ENCODE assay signal across 14 cellular contexts in the genomic region with DNA sequence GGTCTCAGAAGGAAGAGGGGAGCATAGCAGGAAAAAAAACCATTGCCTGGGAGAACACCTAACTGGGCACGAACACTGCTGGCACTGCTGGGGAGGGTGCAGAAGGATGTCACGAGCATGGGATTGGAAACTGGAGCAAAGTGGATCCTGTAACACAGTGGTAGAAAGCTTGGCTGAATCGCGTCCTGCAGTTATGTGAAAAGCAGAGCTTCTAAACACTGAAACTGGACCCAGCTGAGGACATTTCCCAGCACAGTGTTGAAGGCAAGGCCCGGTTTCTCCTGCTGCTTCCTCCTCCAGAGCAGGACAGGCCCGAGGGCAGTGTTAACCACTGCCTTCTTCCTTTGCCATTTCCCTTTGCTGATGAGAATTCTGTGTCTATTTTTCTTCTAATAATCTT. TPM values are rescaled to one million over a fixed set of nuclear protein-coding genes. Genes with fewer than 3 reads are reported as not detected.
A peak's percentile ranks its signal among the peaks of the same experiment; 100 is the strongest.
DNase-seq lines count a peak whose midpoint lies in the region; ATAC-seq and TF ChIP-seq lines count a peak whose summit lies in the region.
"Had no signal": no experiment of that assay in that cellular context is flagged by ENCODE, and none has a peak within 500 bp of the region (broad histone marks: within the 10 kb centered on the region; RNA-seq: fewer than 3 reads in every experiment).

No MANE protein-coding gene starts in this region.

- no peak overlapping the region for H3K4me3 ChIP-seq in CD4-positive, CD25-positive, alpha-beta regulatory T cell (ENCODE audit: low read depth, low read length)
- H3K4me3 ChIP-seq in Loucy (ENCODE audit: low read length, poor library complexity, severe bottlenecking): peak overlapping the region; percentile 8
- no peak overlapping the region for H3K4me3 ChIP-seq in sigmoid colon
- H3K4me3 ChIP-seq: pancreas had no signal

- peaks cover 40% of the 10 kb centered on the region for H4K20me1 ChIP-seq in Loucy (ENCODE audit: insufficient read depth, low read length, poor library complexity, severe bottlenecking)

- H3K27ac ChIP-seq in CD4-positive, CD25-positive, alpha-beta regulatory T cell (ENCODE audit: insufficient read depth, low read length, poor library complexity, severe bottlenecking): no peak overlapping the region
- H3K27ac ChIP-seq in sigmoid colon: no peak overlapping the region
- H3K27ac ChIP-seq: pancreas had no signal

- intact Hi-C loops in sigmoid colon (cut with DNase I): no loop called here

- H3K79me2 ChIP-seq in Loucy (ENCODE audit: insufficient read depth, low read length): peaks cover 88% of the 10 kb centered on the region

- 16 to 50% methylated on average over 6 of the region's 6 CpGs for WGBS in sigmoid colon, 2 donors

- H3K9me3 Mint-ChIP-seq in CD4-positive, CD25-positive, alpha-beta regulatory T cell: no peaks in the 10 kb centered on the region
- no peaks in the 10 kb centered on the region for H3K9me3 Mint-ChIP-seq in immature natural killer cell
- H3K9me3 Mint-ChIP-seq in activated naive CD4-positive, alpha-beta T cell treated with anti-CD3 and anti-CD28 coated beads, Interleukin-2, amount 50 U/mL, for 72 hours: no peaks in the 10 kb centered on the region
- H3K9me3 Mint-ChIP-seq: T-cell had no signal

- TF ChIP-seq POLR2A in sigmoid colon (IDR thresholded peaks at IDR 0.05): no peak

- peaks cover 10% of the 10 kb centered on the region for H3K4me1 ChIP-seq in CD4-positive, CD25-positive, alpha-beta regulatory T cell (ENCODE audit: control insufficient read depth, insufficient read depth, low read length, poor library complexity, severe bottlenecking)
- H3K4me1 ChIP-seq in Loucy (ENCODE audit: insufficient read depth, low read length, poor library complexity, severe bottlenecking) (peaks cover 79% of the 10 kb centered on the region), sigmoid colon (peaks cover 0 to 7% (median under 1%) of the 10 kb centered on the region in 4 donors)
- H3K4me1 ChIP-seq: BE2C had no signal

- H3K27me3 ChIP-seq in CD4-positive, CD25-positive, alpha-beta regulatory T cell (ENCODE audit: control insufficient read depth, insufficient read depth, low read length): no peaks in the 10 kb centered on the region
- no peaks in the 10 kb centered on the region for H3K27me3 ChIP-seq in Loucy (ENCODE audit: insufficient read depth, low read length, poor library complexity, severe bottlenecking)
- H3K27me3 ChIP-seq in sigmoid colon: no peaks in the 10 kb centered on the region
- H3K27me3 ChIP-seq: BE2C, pancreas had no signal

- peaks cover 43% of the 10 kb centered on the region for H3K36me3 Mint-ChIP-seq in CD4-positive, CD25-positive, alpha-beta regulatory T cell
- H3K36me3 Mint-ChIP-seq in immature natural killer cell: peaks cover 11 to 43% (median 14%) of the 10 kb centered on the region in 3 donors
- H3K36me3 Mint-ChIP-seq in activated naive CD4-positive, alpha-beta T cell treated with anti-CD3 and anti-CD28 coated beads, Interleukin-2, amount 50 U/mL, for 72 hours: peaks cover 22 to 23% of the 10 kb centered on the region in 2 donors

- TF ChIP-seq CTCF in Loucy (conservative IDR thresholded peaks at IDR 0.05; ENCODE audit: low read length) (no peak), sigmoid colon (IDR thresholded peaks at IDR 0.05) (no peak)

- no peak for DNase-seq in CD4-positive, CD25-positive, alpha-beta regulatory T cell
- DNase-seq in immature natural killer cell (no peak), sigmoid colon (peak; percentile 50), SW 1271 (lab: John Stamatoyannopoulos, UW) (no peak), putamen (ENCODE audit: low spot score) (no peak)
- DNase-seq in activated naive CD4-positive, alpha-beta T cell treated with anti-CD3 and anti-CD28 coated beads, Interleukin-2, amount 50 U/mL, for 72 hours (ENCODE audit: low spot score in 2 of 2): no peak
- DNase-seq: BE2C; effector CD8-positive, alpha-beta T cell; KBM-7; pancreas; T-cell had no signal

- peaks cover 32 to 64% (median 50%) of the 10 kb centered on the region in 4 donors for H3K4me1 Mint-ChIP-seq in CD4-positive, CD25-positive, alpha-beta regulatory T cell
- H3K4me1 Mint-ChIP-seq in immature natural killer cell: peaks cover 100% of the 10 kb centered on the region in 2 donors

- H3K36me3 ChIP-seq in CD4-positive, CD25-positive, alpha-beta regulatory T cell (ENCODE audit: control insufficient read depth, insufficient read depth, low read length): peaks cover 30% of the 10 kb centered on the region
- H3K36me3 ChIP-seq in Loucy (ENCODE audit: insufficient read depth, low read length) (peaks cover 24% of the 10 kb centered on the region; the same call in 1 of the 2 replicates), sigmoid colon (peaks cover 0 to 23% (median 0%) of the 10 kb centered on the region in 4 donors)

- peak overlapping the region; percentile 24 to 94 (median 59) for H3K27ac Mint-ChIP-seq in CD4-positive, CD25-positive, alpha-beta regulatory T cell
- H3K27ac Mint-ChIP-seq in immature natural killer cell: peak overlapping the region; percentile 95 to 100 (median 98)
- no peak overlapping the region for H3K27ac Mint-ChIP-seq in activated naive CD4-positive, alpha-beta T cell treated with anti-CD3 and anti-CD28 coated beads, Interleukin-2, amount 50 U/mL, for 72 hours
- H3K27ac Mint-ChIP-seq: T-cell had no signal

- no peak for ATAC-seq in CD4-positive, CD25-positive, alpha-beta regulatory T cell (ENCODE audit: low read depth in 2 of 2)
- ATAC-seq in activated naive CD4-positive, alpha-beta T cell treated with anti-CD3 and anti-CD28 coated beads, Interleukin-2, amount 50 U/mL, for 72 hours: no peak
- no peak for ATAC-seq in HG02973 (IDR thresholded peaks at IDR 0.05; ENCODE audit: unreplicated experiment)

- no peak overlapping the region for H2AFZ ChIP-seq in Loucy (ENCODE audit: low read length)

- no peaks in the 10 kb centered on the region for H3K27me3 Mint-ChIP-seq in CD4-positive, CD25-positive, alpha-beta regulatory T cell
- peaks cover 7 to 30% (median 17%) of the 10 kb centered on the region in 3 donors for H3K27me3 Mint-ChIP-seq in immature natural killer cell (ENCODE audit: low read depth in 3 of 3)
- H3K27me3 Mint-ChIP-seq: T-cell had no signal

- H3K9ac ChIP-seq in Loucy (ENCODE audit: low read depth, low read length, poor library complexity, severe bottlenecking): no peak overlapping the region

- TF ChIP-seq EP300 in sigmoid colon (IDR thresholded peaks at IDR 0.05): no peak

- H3K9me3 ChIP-seq in CD4-positive, CD25-positive, alpha-beta regulatory T cell (ENCODE audit: control insufficient read depth in 2 of 2, low read length in 2 of 2): no peaks in the 10 kb centered on the region
- H3K9me3 ChIP-seq in Loucy (ENCODE audit: insufficient read depth, low read depth, low read length): no peaks in the 10 kb centered on the region
- H3K9me3 ChIP-seq in sigmoid colon: no peaks in the 10 kb centered on the region
- H3K9me3 ChIP-seq: BE2C, pancreas had no signal

- no peaks in the 10 kb centered on the region for H3F3A ChIP-seq in Loucy (ENCODE audit: low read depth)

- peak overlapping the region in 2 of 4 donors; percentile 63 to 89 for H3K4me3 Mint-ChIP-seq in CD4-positive, CD25-positive, alpha-beta regulatory T cell
- peak overlapping the region; percentile 75 to 100 (median 92) for H3K4me3 Mint-ChIP-seq in immature natural killer cell

- no peaks in the 10 kb centered on the region for H3K9me2 ChIP-seq in Loucy (replicated peaks; ENCODE audit: low read depth, low read length)

- peak overlapping the region; percentile 87 for H3K4me2 ChIP-seq in Loucy (ENCODE audit: low read depth, low read length, poor library complexity, severe bottlenecking)

RNA-seq across cellular contexts. Expression of gene APMAP, which starts 6.7 kb away (rescaled TPM):
- 28.2 TPM for total RNA-seq in CD4-positive, CD25-positive, alpha-beta regulatory T cell
- polyA plus RNA-seq in CD4-positive, CD25-positive, alpha-beta regulatory T cell: 10 to 100 TPM; 68.4 to 83.2 (median 72.4) TPM
- 1,000 to 10,000 TPM in 1 of 3 donors, 100 to 1,000 TPM in 2; 649 to 1,111 (median 667) TPM for polyA plus RNA-seq in immature natural killer cell
- total RNA-seq in sigmoid colon: 10 to 100 TPM; 22.7 to 35.3 (median 28.9) TPM
- 10 to 100 TPM in 2 of 3 donors, 1 to 10 TPM in 1; 9.6 to 55.8 (median 25.2) TPM for polyA plus RNA-seq in sigmoid colon
- 10 to 100 TPM; 33.7 to 57.6 TPM for total RNA-seq in activated naive CD4-positive, alpha-beta T cell treated with anti-CD3 and anti-CD28 coated beads, Interleukin-2, amount 50 U/mL, for 72 hours

RNA-seq across cellular contexts. Expression of gene CST7, which starts 36.7 kb away (rescaled TPM):
- total RNA-seq in CD4-positive, CD25-positive, alpha-beta regulatory T cell: 30.7 TPM
- polyA plus RNA-seq in CD4-positive, CD25-positive, alpha-beta regulatory T cell: 100 to 1,000 TPM in 3 of 4 donors, 10 to 100 TPM in 1; 56.7 to 208 (median 161) TPM
- polyA plus RNA-seq in immature natural killer cell (1,000 to 10,000 TPM; 2,262 to 2,521 (median 2,438) TPM), sigmoid colon (10 to 100 TPM in 1 of 3 donors, 1 to 10 TPM in 2; 3.9 to 10.4 (median 4.2) TPM)
- total RNA-seq in sigmoid colon: 1 to 10 TPM in 1 of 4 donors, under 1 TPM in 2, not detected in 1; 0.66 to 3.5 (median 0.71) TPM
- 10 to 100 TPM; 29.8 to 50.3 TPM for total RNA-seq in activated naive CD4-positive, alpha-beta T cell treated with anti-CD3 and anti-CD28 coated beads, Interleukin-2, amount 50 U/mL, for 72 hours
- total RNA-seq: NCI-H460 had no signal

Comparison
In these comparisons a context has a peak if more than half of its experiments do, and no peak if none do; other contexts are left out.
1. H3K27ac Mint-ChIP-seq: peak in CD4-positive, CD25-positive, alpha-beta regulatory T cell (3 of 3) and immature natural killer cell (6 of 6); none in activated naive CD4-positive, alpha-beta T cell treated with anti-CD3 and anti-CD28 coated beads, Interleukin-2, amount 50 U/mL, for 72 hours (0 of 2).